Comparison of ENCODE assay signal across 17 cellular contexts in genomic region chr10:127943336-127943910, GRCh38. TPM values are rescaled to one million over a fixed set of nuclear protein-coding genes. Genes with fewer than 3 reads are reported as not detected.
"Had no signal": no experiment of that assay in that cellular context is flagged by ENCODE, and none has a peak within 500 bp of the region (broad histone marks: within the 10 kb centered on the region; RNA-seq: fewer than 3 reads in every experiment).

No MANE protein-coding gene starts in this region.

- DNase-seq: activated CD4-positive, alpha-beta T cell treated with anti-CD3 and anti-CD28 coated beads, Interleukin-2, amount 50 U/mL, for 1 hour; activated CD8-positive, alpha-beta T cell treated with anti-CD3 and anti-CD28 coated beads, Interleukin-2, amount 10 ng/mL, durations not matched to agents 7 days and 5 days; activated gamma-delta T cell treated with Interleukin-2 at 50 U/mL for 16 hours; aorta; cortex of kidney; effector CD4-positive, alpha-beta T cell; foreskin melanocyte; left ventricle myocardium inferior; occipital lobe; stimulated activated CD4-positive, alpha-beta T cell treated with anti-CD3 and anti-CD28 coated beads, Interleukin-15, amount 100 ng/mL, for 24 hours; stimulated activated naive CD4-positive, alpha-beta T cell; SW 1271; T-helper 17 cell had no signal

- H3K9me3 ChIP-seq: left ventricle myocardium inferior had no signal

- H3K36me3 ChIP-seq: left ventricle myocardium inferior had no signal

- H3K4me3 ChIP-seq: left ventricle myocardium inferior, smooth muscle cell had no signal

- ATAC-seq: activated CD8-positive, alpha-beta T cell treated with anti-CD3 and anti-CD28 coated beads, Interleukin-2, amount 10 ng/mL, durations not matched to agents 7 days and 5 days; sciatic nerve; T-helper 17 cell had no signal

- H3K4me2 ChIP-seq: smooth muscle cell had no signal

- H3K27ac ChIP-seq: left ventricle myocardium inferior had no signal

RNA-seq across cellular contexts. Expression of gene CLRN3, which starts 50.7 kb away (rescaled TPM):
- polyA plus RNA-seq: esophagus, neural cell, smooth muscle cell had no signal
